Comparison of ENCODE assay signal across 9 cellular contexts in the genomic region with DNA sequence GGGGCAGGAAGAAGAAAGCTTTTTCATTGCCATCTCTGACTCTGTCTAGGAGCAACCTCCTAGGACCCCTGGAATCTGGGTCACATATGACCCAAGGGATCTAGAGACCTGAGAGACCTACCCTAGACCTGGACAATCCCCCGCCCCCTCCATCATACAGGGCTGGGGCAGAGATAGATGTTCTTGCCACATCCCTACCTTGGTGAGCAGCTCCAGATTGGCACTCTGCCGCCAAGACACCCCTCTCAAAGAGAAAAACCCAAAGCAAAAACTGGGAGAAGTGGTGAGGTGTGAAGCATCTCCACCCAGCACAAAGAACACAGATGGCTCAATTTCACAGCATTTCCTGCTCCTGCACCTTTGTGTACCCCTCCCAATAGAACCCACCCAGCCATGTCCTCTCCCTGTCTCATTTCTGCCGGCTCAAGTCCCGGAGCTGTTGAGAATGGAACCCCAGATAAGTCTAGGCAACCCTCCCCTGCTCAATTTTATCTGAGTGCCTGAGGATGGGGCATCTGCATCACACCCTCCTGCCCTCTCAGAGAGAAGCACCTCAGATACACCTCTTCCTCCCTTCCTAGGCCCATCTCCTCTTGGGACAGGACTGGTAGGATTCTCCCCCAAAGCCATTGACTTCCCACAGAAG. TPM values are rescaled to one million over a fixed set of nuclear protein-coding genes. Genes with fewer than 3 reads are reported as not detected.
DNase-seq lines count a peak whose midpoint lies in the region; ATAC-seq and TF ChIP-seq lines count a peak whose summit lies in the region.
"Had no signal": no experiment of that assay in that cellular context is flagged by ENCODE, and none has a peak within 500 bp of the region (broad histone marks: within the 10 kb centered on the region; RNA-seq: fewer than 3 reads in every experiment).

No MANE protein-coding gene starts in this region.

- H3K9ac ChIP-seq in mucosa of rectum (ENCODE audit: low read depth in 1 of 2, low read length in 2 of 2): peak overlapping the region; percentile 58 to 63

- no peaks in the 10 kb centered on the region for H3K9me3 Mint-ChIP-seq in stimulated activated naive CD8-positive, alpha-beta T cell treated with anti-CD3 and anti-CD28 coated beads, Interleukin-15, Interleukin-2, amounts not matched to agents 100 ng/mL and 50 ng/mL, for 24 hours
- peaks cover 0 to 3% (median 0%) of the 10 kb centered on the region in 5 experiments for H3K9me3 Mint-ChIP-seq in brain

- ATAC-seq in stimulated activated naive CD8-positive, alpha-beta T cell treated with anti-CD3 and anti-CD28 coated beads, Interleukin-15, Interleukin-2, amounts not matched to agents 100 U/mL and 50 U/mL, for 24 hours: no peak
- ATAC-seq in HG03175 (IDR thresholded peaks at IDR 0.05; ENCODE audit: unreplicated experiment) (no peak), GM18520 (IDR thresholded peaks at IDR 0.05; ENCODE audit: unreplicated experiment) (no peak), GM21390 (IDR thresholded peaks at IDR 0.05; ENCODE audit: unreplicated experiment) (no peak), HG02852 (IDR thresholded peaks at IDR 0.05; ENCODE audit: unreplicated experiment) (no peak)

- no peaks in the 10 kb centered on the region for H3K27me3 Mint-ChIP-seq in stimulated activated naive CD8-positive, alpha-beta T cell treated with anti-CD3 and anti-CD28 coated beads, Interleukin-15, Interleukin-2, amounts not matched to agents 100 ng/mL and 50 ng/mL, for 24 hours
- peaks cover 7% of the 10 kb centered on the region for H3K27me3 Mint-ChIP-seq in brain

- no peak for DNase-seq in stimulated activated naive CD8-positive, alpha-beta T cell treated with anti-CD3 and anti-CD28 coated beads, Interleukin-15, Interleukin-2, amounts not matched to agents 100 U/mL and 50 U/mL, for 24 hours

- peaks cover 20 to 42% of the 10 kb centered on the region in 2 donors for H3K4me1 ChIP-seq in mucosa of rectum (ENCODE audit: control insufficient read depth in 2 of 2, insufficient read depth in 2 of 2, low read length in 2 of 2)

- no peaks in the 10 kb centered on the region for H3K36me3 ChIP-seq in mucosa of rectum (ENCODE audit: control insufficient read depth in 2 of 2, insufficient read depth in 2 of 2, low read length in 2 of 2)
- H3K36me3 ChIP-seq: cardiac muscle cell had no signal

- peak overlapping the region; percentile 96 for H3K27ac Mint-ChIP-seq in stimulated activated naive CD8-positive, alpha-beta T cell treated with anti-CD3 and anti-CD28 coated beads, Interleukin-15, Interleukin-2, amounts not matched to agents 100 ng/mL and 50 ng/mL, for 24 hours
- peak overlapping the region; percentile 88 to 99 (median 97) for H3K27ac Mint-ChIP-seq in brain

- H3K9me3 ChIP-seq in mucosa of rectum (ENCODE audit: control insufficient read depth in 2 of 2, low read length in 2 of 2): no peaks in the 10 kb centered on the region

- H3K4me3 Mint-ChIP-seq in stimulated activated naive CD8-positive, alpha-beta T cell treated with anti-CD3 and anti-CD28 coated beads, Interleukin-15, Interleukin-2, amounts not matched to agents 100 ng/mL and 50 ng/mL, for 24 hours: peak overlapping the region; percentile 88
- H3K4me3 Mint-ChIP-seq in brain: peak overlapping the region; percentile 90 to 97 (median 94)

- H3K27ac ChIP-seq in mucosa of rectum (ENCODE audit: low read depth in 2 of 2, low read length in 2 of 2): peak overlapping the region in 1 of 2 donors; percentile 84
- H3K27ac ChIP-seq: cardiac muscle cell had no signal

- peaks cover 12% of the 10 kb centered on the region for H3K36me3 Mint-ChIP-seq in stimulated activated naive CD8-positive, alpha-beta T cell treated with anti-CD3 and anti-CD28 coated beads, Interleukin-15, Interleukin-2, amounts not matched to agents 100 ng/mL and 50 ng/mL, for 24 hours (ENCODE audit: low read depth)
- H3K36me3 Mint-ChIP-seq in brain: no peaks in the 10 kb centered on the region

- H3K27me3 ChIP-seq in mucosa of rectum (ENCODE audit: control insufficient read depth in 2 of 2, insufficient read depth in 2 of 2, low read length in 2 of 2): no peaks in the 10 kb centered on the region

- peaks cover 91% of the 10 kb centered on the region for H3K4me1 Mint-ChIP-seq in stimulated activated naive CD8-positive, alpha-beta T cell treated with anti-CD3 and anti-CD28 coated beads, Interleukin-15, Interleukin-2, amounts not matched to agents 100 ng/mL and 50 ng/mL, for 24 hours (ENCODE audit: low read depth)
- H3K4me1 Mint-ChIP-seq in brain: peaks cover 85% of the 10 kb centered on the region

- peak overlapping the region; percentile 41 to 76 for H3K4me3 ChIP-seq in mucosa of rectum (ENCODE audit: low read length in 2 of 2)

- no peak for TF ChIP-seq CTCF in brain (conservative IDR thresholded peaks at IDR 0.05)

RNA-seq across cellular contexts. Expression of a gene that starts 1.2 kb away (rescaled TPM):
- polyA plus RNA-seq in brain (ENCODE audit: insufficient read depth, low read depth, low replicate concordance): 34.3 TPM
